19 cellular contexts compared by ENCODE assay signal in the genomic region with DNA sequence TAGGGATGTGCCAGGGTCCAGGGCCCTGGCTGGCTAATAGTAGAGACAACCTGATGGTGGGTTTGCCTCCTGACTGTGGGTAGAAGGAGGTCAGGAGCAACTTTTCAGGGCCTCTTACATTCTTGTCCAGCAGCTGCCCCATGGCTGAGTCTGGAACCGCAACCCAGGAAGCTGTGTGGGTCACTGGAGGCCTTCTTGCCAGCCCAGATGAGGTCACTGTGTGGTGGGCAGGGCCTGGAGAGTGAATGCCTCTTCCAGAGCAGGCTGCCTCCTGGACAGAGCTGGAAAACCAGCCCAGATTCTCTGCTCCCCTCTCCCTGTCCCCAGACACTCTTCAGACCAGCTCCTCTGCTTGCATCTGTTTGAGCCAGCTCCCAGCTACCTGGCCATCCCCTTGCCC. TPM values are rescaled to one million over a fixed set of nuclear protein-coding genes. Genes with fewer than 3 reads are reported as not detected.
DNase-seq lines count a peak whose midpoint lies in the region; TF ChIP-seq lines count a peak whose summit lies in the region.
"Had no signal": no experiment of that assay in that cellular context is flagged by ENCODE, and none has a peak within 500 bp of the region (broad histone marks: within the 10 kb centered on the region; RNA-seq: fewer than 3 reads in every experiment).

No MANE protein-coding gene starts in this region.

- DNase-seq in CD14-positive monocyte (ENCODE audit: low spot score) (peak; percentile 32), HFFc6 (peak; percentile 30), mesenteric fat pad (ENCODE audit: low spot score) (peak; percentile 57), cortex of kidney (lab: John Stamatoyannopoulos, UW) (no peak), MV-4-11 (lab: John Stamatoyannopoulos, UW) (no peak)
- DNase-seq in activated CD8-positive, alpha-beta memory T cell treated with anti-CD3 and anti-CD28 coated beads, Interleukin-2, amount 50 U/mL, for 48 hours: peak; percentile 26
- DNase-seq in activated CD4-positive, alpha-beta T cell treated with anti-CD3 and anti-CD28 coated beads, Interleukin-2, amount 10 ng/mL, durations not matched to agents 7 days and 5 days: no peak
- DNase-seq: activated CD4-positive, alpha-beta T cell treated with anti-CD3 and anti-CD28 coated beads for 48 hours; CD4-positive, alpha-beta T cell; effector CD4-positive, alpha-beta T cell; NCI-H524; Peyer's patch; T-helper 17 cell; thyroid gland had no signal

- H3K4me3 Mint-ChIP-seq in CD14-positive monocyte (no peak overlapping the region), HFFc6 (no peak overlapping the region)
- H3K4me3 Mint-ChIP-seq in activated CD4-positive, alpha-beta T cell treated with anti-CD3 and anti-CD28 coated beads, Interleukin-2, amount 10 ng/mL, durations not matched to agents 7 days and 5 days: no peak overlapping the region
- H3K4me3 Mint-ChIP-seq: CD4-positive, alpha-beta T cell; nephron; stimulated activated naive CD8-positive, alpha-beta T cell treated with anti-CD3 and anti-CD28 coated beads, Interleukin-15, Interleukin-2, amounts not matched to agents 100 ng/mL and 50 ng/mL, for 24 hours; T-helper 17 cell had no signal

- POLR2A ChIA-PET in activated CD4-positive, alpha-beta T cell treated with anti-CD3 and anti-CD28 coated beads, Interleukin-2, amount 10 ng/mL, durations not matched to agents 7 days and 5 days (lab: Charles Lee): no interaction called here

- H3K27me3 Mint-ChIP-seq in CD14-positive monocyte (ENCODE audit: low read depth in 3 of 3): peaks cover 24 to 32% (median 29%) of the 10 kb centered on the region in 3 donors
- H3K27me3 Mint-ChIP-seq in HFFc6 (ENCODE audit: insufficient read depth): peaks cover 38% of the 10 kb centered on the region
- peaks cover 38% of the 10 kb centered on the region for H3K27me3 Mint-ChIP-seq in activated CD4-positive, alpha-beta T cell treated with anti-CD3 and anti-CD28 coated beads, Interleukin-2, amount 10 ng/mL, durations not matched to agents 7 days and 5 days

- peaks cover 21 to 54% (median 44%) of the 10 kb centered on the region in 7 donors for H3K9me3 Mint-ChIP-seq in CD14-positive monocyte
- H3K9me3 Mint-ChIP-seq in HFFc6: peaks cover 39% of the 10 kb centered on the region
- H3K9me3 Mint-ChIP-seq in activated CD4-positive, alpha-beta T cell treated with anti-CD3 and anti-CD28 coated beads, Interleukin-2, amount 10 ng/mL, durations not matched to agents 7 days and 5 days: peaks cover 24% of the 10 kb centered on the region

- TF ChIP-seq CTCF in CD14-positive monocyte (IDR thresholded peaks at IDR 0.05) (no peak), HFFc6 (IDR thresholded peaks at IDR 0.05) (no peak)

- H3K36me3 Mint-ChIP-seq in CD14-positive monocyte (peaks cover 3 to 21% of the 10 kb centered on the region in 2 donors), HFFc6 (ENCODE audit: low read depth) (peaks cover 23% of the 10 kb centered on the region)
- peaks cover 10% of the 10 kb centered on the region for H3K36me3 Mint-ChIP-seq in activated CD4-positive, alpha-beta T cell treated with anti-CD3 and anti-CD28 coated beads, Interleukin-2, amount 10 ng/mL, durations not matched to agents 7 days and 5 days (ENCODE audit: low read depth)

- CTCF ChIA-PET in activated CD4-positive, alpha-beta T cell treated with anti-CD3 and anti-CD28 coated beads, Interleukin-2, amount 10 ng/mL, durations not matched to agents 7 days and 5 days (lab: Charles Lee): interaction anchor here (0.7 to 1.0 kb wide), 2 partner anchors 12 to 62 kb away, joined by 3 to 6 read pairs; no protein-coding TSS in a partner anchor

- H3K27ac Mint-ChIP-seq in CD14-positive monocyte: no peak overlapping the region
- H3K27ac Mint-ChIP-seq in HFFc6: no peak overlapping the region
- no peak overlapping the region for H3K27ac Mint-ChIP-seq in activated CD4-positive, alpha-beta T cell treated with anti-CD3 and anti-CD28 coated beads, Interleukin-2, amount 10 ng/mL, durations not matched to agents 7 days and 5 days
- H3K27ac Mint-ChIP-seq: CD4-positive, alpha-beta T cell; nephron; stimulated activated naive CD8-positive, alpha-beta T cell treated with anti-CD3 and anti-CD28 coated beads, Interleukin-15, Interleukin-2, amounts not matched to agents 100 ng/mL and 50 ng/mL, for 24 hours; T-helper 17 cell had no signal

- intact Hi-C loops in CD14-positive monocyte (cut with micrococcal nuclease): no loop called here

- H3K4me1 Mint-ChIP-seq in CD14-positive monocyte (peaks cover 13% of the 10 kb centered on the region), HFFc6 (ENCODE audit: low read depth) (peaks cover 15% of the 10 kb centered on the region)
- peaks cover 13% of the 10 kb centered on the region for H3K4me1 Mint-ChIP-seq in activated CD4-positive, alpha-beta T cell treated with anti-CD3 and anti-CD28 coated beads, Interleukin-2, amount 10 ng/mL, durations not matched to agents 7 days and 5 days

RNA-seq across cellular contexts. Expression of a gene that starts 43.5 kb away (rescaled TPM):
- under 1 TPM; 0.12 to 0.13 TPM for polyA plus RNA-seq in CD14-positive monocyte
- not detected for total RNA-seq in HFFc6 (2021; fragmentation: NEBNext Ultra II Directional; extraction: Animal tissue kit (Norgen Biotek cat#: 25700))
- total RNA-seq in mesenteric fat pad: 784 TPM
- not detected for total RNA-seq in activated CD4-positive, alpha-beta T cell treated with anti-CD3 and anti-CD28 coated beads, Interleukin-2, amount 10 ng/mL, durations not matched to agents 7 days and 5 days
- total RNA-seq: CD4-positive, alpha-beta T cell; frontal cortex; K562; right lobe of liver; T-helper 17 cell had no signal
- polyA plus RNA-seq: K562 had no signal

Comparison
In these comparisons a context has a peak if more than half of its experiments do, and no peak if none do; other contexts are left out.
1. DNase-seq: peak in CD14-positive monocyte (single experiment), HFFc6 (single experiment), activated CD8-positive, alpha-beta memory T cell treated with anti-CD3 and anti-CD28 coated beads, Interleukin-2, amount 50 U/mL, for 48 hours (single experiment) and mesenteric fat pad (single experiment); none in cortex of kidney (single experiment), activated CD4-positive, alpha-beta T cell treated with anti-CD3 and anti-CD28 coated beads, Interleukin-2, amount 10 ng/mL, durations not matched to agents 7 days and 5 days (single experiment) and MV-4-11 (single experiment).
2. RNA of a gene that starts 43.5 kb away (total RNA-seq): 784 TPM in mesenteric fat pad (single experiment); not detected in HFFc6 and not detected in activated CD4-positive, alpha-beta T cell treated with anti-CD3 and anti-CD28 coated beads, Interleukin-2, amount 10 ng/mL, durations not matched to agents 7 days and 5 days; every median in the first group is over 100 times any median in the second.